In the genomic region with DNA sequence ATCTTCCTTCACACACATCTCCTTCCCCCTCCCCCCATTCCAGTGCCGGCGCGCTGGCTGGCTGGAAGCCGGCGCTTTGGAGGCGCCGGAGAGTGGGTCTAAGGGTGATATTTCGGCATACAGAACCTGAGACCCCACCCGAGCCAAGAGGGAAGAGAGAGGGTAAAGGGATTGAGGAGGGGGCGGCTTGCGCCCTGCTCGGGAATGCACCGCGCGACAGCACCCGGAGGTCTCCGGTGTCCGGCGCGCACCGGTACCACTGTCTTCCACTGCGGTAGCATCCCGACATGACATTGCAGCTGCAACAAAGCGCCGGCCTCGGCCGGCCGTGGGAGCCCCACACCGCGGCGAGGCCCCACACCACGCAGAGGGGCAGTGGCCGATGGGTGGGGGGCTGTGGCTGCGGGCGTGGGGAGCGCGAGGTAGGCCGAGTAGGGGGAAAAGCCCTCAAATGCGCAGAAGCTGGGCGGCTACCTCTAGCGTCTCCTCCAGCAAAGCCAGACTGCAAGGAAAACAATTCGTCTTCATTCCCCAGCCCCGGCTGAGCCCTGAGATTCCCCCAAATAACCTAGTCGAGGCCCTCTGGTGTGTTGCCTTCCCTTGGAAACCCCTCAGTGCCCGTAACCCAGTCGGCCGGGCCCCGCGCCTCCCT, we compare ENCODE assay signal across 8 cellular contexts. TPM values are rescaled to one million over a fixed set of nuclear protein-coding genes. Genes with fewer than 3 reads are reported as not detected.
DNase-seq lines count a peak whose midpoint lies in the region; ATAC-seq, FAIRE-seq and TF ChIP-seq lines count a peak whose summit lies in the region.

No MANE protein-coding gene starts in this region.

- H3K4me1 ChIP-seq in A673 (ENCODE audit: insufficient read depth, low read length, poor library complexity, severe bottlenecking): peaks cover 5% of the 10 kb centered on the region
- H3K4me1 ChIP-seq in esophagus muscularis mucosa: peaks cover 0 to 55% (median 49%) of the 10 kb centered on the region in 4 donors

- DNase-seq in A673 (ENCODE audit: low spot score) (peak; percentile 50), GM06990 (ENCODE audit: extremely low read depth, insufficient read length) (peak; percentile 37), T-helper 9 cell (peak; percentile 1), esophagus muscularis mucosa (ENCODE audit: extremely low spot score) (peak; percentile 92), naive B cell (peak; percentile 6), D721Med (ENCODE audit: insufficient read length, low spot score) (no peak), dedifferentiated amniotic fluid mesenchymal stem cell (ENCODE audit: extremely low spot score) (no peak)

- no peak for FAIRE-seq in D721Med (lab: Jason Lieb, UNC)

- CTCF ChIA-PET in A673 (lab: Charles Lee): no interaction called here

- BruUV-seq in A673 (replicated peaks; lab: Mats Ljungman, UMichigan): no TSS peak

- H3K36me3 ChIP-seq in A673 (ENCODE audit: insufficient read depth, low read length, poor library complexity, severe bottlenecking) (no peaks in the 10 kb centered on the region), GM06990 (ENCODE audit: control insufficient read depth, insufficient read depth, low read length) (no peaks in the 10 kb centered on the region), esophagus muscularis mucosa (no peaks in the 10 kb centered on the region)

- no peak for TF ChIP-seq CTCF in A673 (conservative IDR thresholded peaks at IDR 0.05; ENCODE audit: low read depth, low read length)
- no peak for TF ChIP-seq CTCF in GM06990 (IDR thresholded peaks at IDR 0.05; ENCODE audit: insufficient read depth, low read length, poor library complexity, severe bottlenecking)
- TF ChIP-seq CTCF in esophagus muscularis mucosa (IDR thresholded peaks at IDR 0.05): no peak
- TF ChIP-seq CTCF in D721Med (IDR thresholded peaks at IDR 0.05; ENCODE audit: insufficient read depth, missing control alignments): no peak

- H3K9me3 ChIP-seq in A673 (ENCODE audit: low read depth, low read length, poor library complexity, severe bottlenecking): no peaks in the 10 kb centered on the region
- no peaks in the 10 kb centered on the region for H3K9me3 ChIP-seq in esophagus muscularis mucosa

- POLR2A ChIA-PET in A673 (lab: Charles Lee; ENCODE audit: low non-redundant PET): no interaction called here

- H3K27ac ChIP-seq in A673 (ENCODE audit: low read depth, low read length, poor library complexity, severe bottlenecking): peak overlapping the region; percentile 69
- H3K27ac ChIP-seq in esophagus muscularis mucosa (replicated peaks in 1 of 4): peak overlapping the region; percentile 79 to 90 (median 86)

- peak overlapping the region in 1 of 6 donors; percentile 56 for H3K27ac Mint-ChIP-seq in naive B cell

- peaks cover 25 to 42% (median 27%) of the 10 kb centered on the region in 3 donors for H3K27me3 Mint-ChIP-seq in naive B cell

- H3K27me3 ChIP-seq in A673 (replicated peaks; ENCODE audit: insufficient read depth, low read depth, low read length, poor library complexity) (peaks cover 3% of the 10 kb centered on the region), GM06990 (replicated peaks; ENCODE audit: control insufficient read depth, insufficient read depth, low read length) (no peaks in the 10 kb centered on the region; the same call in 1 of the 2 replicates), esophagus muscularis mucosa (no peaks in the 10 kb centered on the region)

- WGBS in esophagus muscularis mucosa: 1% methylated on average over 14 of the region's 49 CpGs

- intact Hi-C loops in A673 (cut with micrococcal nuclease; ENCODE audit: unreplicated experiment) (no loop called here), esophagus muscularis mucosa (cut with DNase I) (loop anchor here (5.0 kb wide), 2 partner anchors 61 to 161 kb away; no protein-coding TSS in a partner anchor)

- TF ChIP-seq EP300 in esophagus muscularis mucosa (IDR thresholded peaks at IDR 0.05): no peak

- H3K4me3 ChIP-seq in A673 (ENCODE audit: low read depth, low read length, poor library complexity, severe bottlenecking) (peak overlapping the region; percentile 67), GM06990 (replicated peaks; ENCODE audit: low read depth, low read length) (peak overlapping the region; percentile 65), esophagus muscularis mucosa (peak overlapping the region; percentile 72 to 86 (median 78))

- H3K4me1 Mint-ChIP-seq in naive B cell: peaks cover 9 to 15% (median 14%) of the 10 kb centered on the region in 3 donors

- no peaks in the 10 kb centered on the region for H3K9me3 Mint-ChIP-seq in naive B cell

- peak overlapping the region; percentile 71 to 91 (median 84) for H3K4me3 Mint-ChIP-seq in naive B cell

- ATAC-seq in HG03135 (IDR thresholded peaks at IDR 0.05; ENCODE audit: unreplicated experiment) (peak; percentile 9), naive B cell (ENCODE audit: low read depth in 2 of 2) (no peak)

- H3K36me3 Mint-ChIP-seq in naive B cell: no peaks in the 10 kb centered on the region

- TF ChIP-seq POLR2A in esophagus muscularis mucosa (IDR thresholded peaks at IDR 0.05; ENCODE audit: low read depth): no peak

RNA-seq across cellular contexts. Expression of gene TNFRSF21, which starts 0.9 kb away (rescaled TPM):
- total RNA-seq in A673 (2021): 31.3 and 36.0 TPM in 2 replicates
- total RNA-seq in esophagus muscularis mucosa: 10 to 100 TPM; 23.7 to 37.0 (median 30.9) TPM
- polyA plus RNA-seq in naive B cell (ENCODE audit: low read depth in 6 of 6): 1 to 10 TPM in 4 of 6 donors, under 1 TPM in 2; 0.21 to 1.7 (median 1.2) TPM

Comparison
In these comparisons a context has a peak if more than half of its experiments do, and no peak if none do; other contexts are left out.
1. DNase-seq: peak in A673 (single experiment), GM06990 (single experiment), T-helper 9 cell (single experiment), esophagus muscularis mucosa (single experiment) and naive B cell (single experiment); none in D721Med (single experiment) and dedifferentiated amniotic fluid mesenchymal stem cell (single experiment).
2. Peak in every context shown above with its lines, with median percentiles within 50 percentile points of each other: H3K4me3 ChIP-seq.